Comparison of ENCODE assay signal across 8 cellular contexts in genomic region chr19:58361900-58362271, GRCh38. TPM values are rescaled to one million over a fixed set of nuclear protein-coding genes. Genes with fewer than 3 reads are reported as not detected.
DNase-seq lines count a peak whose midpoint lies in the region; ATAC-seq, FAIRE-seq and TF ChIP-seq lines count a peak whose summit lies in the region.

No MANE protein-coding gene starts in this region.

- peak overlapping the region; percentile 99 for H3K4me3 ChIP-seq in DOHH2 (ENCODE audit: low read length)
- H3K4me3 ChIP-seq in neuronal stem cell (ENCODE audit: low read length in 2 of 2) = peak overlapping the region; percentile 92 to 99

- DNase-seq in H54 (ENCODE audit: insufficient read length, low spot score) (no peak), NCI-H2029 (lab: John Stamatoyannopoulos, UW) (peak; percentile 41), fibroblast of gingiva (ENCODE audit: low read depth) (peak; percentile 54), neuronal stem cell (ENCODE audit: low spot score) (peak; percentile 61), inferior parietal cortex (ENCODE audit: extremely low spot score) (no peak)
- peak; percentile 70 for DNase-seq in activated CD8-positive, alpha-beta memory T cell treated with anti-CD3 and anti-CD28 coated beads, Interleukin-2, amount 10 ng/mL, durations not matched to agents 7 days and 5 days

- peak overlapping the region; percentile 99 for H3K9ac ChIP-seq in neuronal stem cell (ENCODE audit: low read depth, low read length, poor library complexity)

- peak overlapping the region; percentile 100 for H2AK5ac ChIP-seq in neuronal stem cell (ENCODE audit: low read depth, low read length)

- H2BK120ac ChIP-seq in neuronal stem cell (ENCODE audit: low read depth, low read length) = peak overlapping the region; percentile 99

- no peak for FAIRE-seq in H54 (lab: Jason Lieb, UNC)

- CTCF ChIA-PET in activated CD8-positive, alpha-beta memory T cell treated with anti-CD3 and anti-CD28 coated beads, Interleukin-2, amount 10 ng/mL, durations not matched to agents 7 days and 5 days (lab: Charles Lee) = interaction anchor here (1.3 to 2.4 kb wide), 7 partner anchors 14 to 178 kb away, joined by 4 to 16 read pairs (median 7); partner anchors contain the start of genes ZBTB45, ZNF274, ZNF584 and ZSCAN22

- H3K4me1 Mint-ChIP-seq in activated CD8-positive, alpha-beta memory T cell treated with anti-CD3 and anti-CD28 coated beads, Interleukin-2, amount 10 ng/mL, durations not matched to agents 7 days and 5 days = peaks cover 20% of the 10 kb centered on the region

- no peak for TF ChIP-seq CTCF in DOHH2 (IDR thresholded peaks at IDR 0.05; ENCODE audit: low read depth, low read length, poor library complexity, severe bottlenecking)

- H2BK5ac ChIP-seq in neuronal stem cell (ENCODE audit: low read length) = peak overlapping the region; percentile 99

- H3K4me1 ChIP-seq in DOHH2 (ENCODE audit: control insufficient read depth, low read length) = peaks cover 16% of the 10 kb centered on the region
- peaks cover 0 to 3% of the 10 kb centered on the region in 2 donors for H3K4me1 ChIP-seq in neuronal stem cell (ENCODE audit: control insufficient read depth in 2 of 2, insufficient read depth in 1 of 2, low read depth in 1 of 2, low read length in 2 of 2)

- H3K27me3 ChIP-seq in DOHH2 (ENCODE audit: control insufficient read depth, low read length) (peaks cover 1% of the 10 kb centered on the region; the same call in 1 of the 2 replicates), neuronal stem cell (ENCODE audit: control insufficient read depth in 3 of 3, insufficient read depth in 3 of 3, low read depth in 1 of 3, low read length in 3 of 3) (no peaks in the 10 kb centered on the region)

- H3K4me2 ChIP-seq in DOHH2 (ENCODE audit: low read length) (peak overlapping the region; percentile 99), neuronal stem cell (ENCODE audit: insufficient read depth, low read length, poor library complexity, severe bottlenecking) (peak overlapping the region; percentile 99)

- H3K4me3 Mint-ChIP-seq in activated CD8-positive, alpha-beta memory T cell treated with anti-CD3 and anti-CD28 coated beads, Interleukin-2, amount 10 ng/mL, durations not matched to agents 7 days and 5 days = peak overlapping the region; percentile 95

- H3K27ac ChIP-seq in DOHH2 (ENCODE audit: low read depth, low read length) (peak overlapping the region; percentile 63), neuronal stem cell (replicated peaks; ENCODE audit: low read length) (peak overlapping the region; percentile 95)

- peaks cover 10% of the 10 kb centered on the region for H3K79me2 ChIP-seq in DOHH2 (ENCODE audit: control insufficient read depth, low read length)

- H3K4ac ChIP-seq in neuronal stem cell (ENCODE audit: low read length) = peak overlapping the region; percentile 99

- peak overlapping the region; percentile 99 for H4K91ac ChIP-seq in neuronal stem cell (ENCODE audit: low read depth, low read length, poor library complexity)

- H3K36me3 Mint-ChIP-seq in activated CD8-positive, alpha-beta memory T cell treated with anti-CD3 and anti-CD28 coated beads, Interleukin-2, amount 10 ng/mL, durations not matched to agents 7 days and 5 days = no peaks in the 10 kb centered on the region

- no peaks in the 10 kb centered on the region for H3K9me3 Mint-ChIP-seq in activated CD8-positive, alpha-beta memory T cell treated with anti-CD3 and anti-CD28 coated beads, Interleukin-2, amount 10 ng/mL, durations not matched to agents 7 days and 5 days (ENCODE audit: low read depth)

- WGBS in neuronal stem cell (ENCODE audit: extremely low coverage in 2 of 2, insufficient read length in 2 of 2, insufficient replicate concordance in 1 of 2), 2 donors = no CpG with 5 or more reads among the region's 28 CpGs

- H3K27me3 Mint-ChIP-seq in activated CD8-positive, alpha-beta memory T cell treated with anti-CD3 and anti-CD28 coated beads, Interleukin-2, amount 10 ng/mL, durations not matched to agents 7 days and 5 days = no peaks in the 10 kb centered on the region

- peak; percentile 60 for TF ChIP-seq POLR2A in H54 (IDR thresholded peaks at IDR 0.05; ENCODE audit: low read depth, low read length)

- peaks cover 15% of the 10 kb centered on the region for H3K79me1 ChIP-seq in neuronal stem cell (ENCODE audit: low read depth, low read length)

- H2BK12ac ChIP-seq in neuronal stem cell (ENCODE audit: low read length) = peak overlapping the region; percentile 73

- H3K18ac ChIP-seq in neuronal stem cell (ENCODE audit: low read length) = peak overlapping the region; percentile 97

- peak overlapping the region; percentile 90 for H3K27ac Mint-ChIP-seq in activated CD8-positive, alpha-beta memory T cell treated with anti-CD3 and anti-CD28 coated beads, Interleukin-2, amount 10 ng/mL, durations not matched to agents 7 days and 5 days

- peak overlapping the region; percentile 99 for H3K23ac ChIP-seq in neuronal stem cell (ENCODE audit: low read depth, low read length, poor library complexity)

- no peaks in the 10 kb centered on the region for H4K20me1 ChIP-seq in DOHH2 (ENCODE audit: control insufficient read depth, insufficient read depth, low read depth, low read length)

- H3K9me2 ChIP-seq in DOHH2 (replicated peaks; ENCODE audit: control insufficient read depth, low read length) = no peaks in the 10 kb centered on the region

- ATAC-seq in activated CD8-positive, alpha-beta memory T cell treated with anti-CD3 and anti-CD28 coated beads, Interleukin-2, amount 10 ng/mL, durations not matched to agents 7 days and 5 days = peak; percentile 16
- no peak for ATAC-seq in GM18873 (IDR thresholded peaks at IDR 0.05; ENCODE audit: low FRiP score, unreplicated experiment)

- peak overlapping the region; percentile 98 for H2AFZ ChIP-seq in neuronal stem cell (ENCODE audit: low read length)

- peaks cover 3% of the 10 kb centered on the region; the same call in 1 of the 2 replicates for H3K36me3 ChIP-seq in DOHH2 (ENCODE audit: control insufficient read depth, low read length)
- H3K36me3 ChIP-seq in neuronal stem cell (replicated peaks in 1 of 2; ENCODE audit: control insufficient read depth in 2 of 2, insufficient read depth in 2 of 2, low read length in 2 of 2) = peaks cover 4 to 7% of the 10 kb centered on the region in 2 donors

- peaks cover 6% of the 10 kb centered on the region; the same call in 1 of the 2 replicates for H3F3A ChIP-seq in DOHH2 (ENCODE audit: control insufficient read depth, insufficient read depth)

- H3K9me3 ChIP-seq in DOHH2 (ENCODE audit: control insufficient read depth, insufficient read depth, low read length) = no peaks in the 10 kb centered on the region
- H3K9me3 ChIP-seq in neuronal stem cell (replicated peaks in 1 of 2; ENCODE audit: control insufficient read depth in 2 of 2, insufficient read depth in 1 of 2, low read depth in 1 of 2, low read length in 2 of 2) = no peaks in the 10 kb centered on the region

- H2BK15ac ChIP-seq in neuronal stem cell (ENCODE audit: low read length) = peak overlapping the region; percentile 81

- H3K14ac ChIP-seq in neuronal stem cell (ENCODE audit: low read length) = peak overlapping the region; percentile 98

- H4K8ac ChIP-seq in neuronal stem cell (ENCODE audit: low read depth, low read length) = peak overlapping the region; percentile 99

RNA-seq across cellular contexts. Expression of gene ZNF497, which starts 0.7 kb away (rescaled TPM):
- under 1 TPM; 0.87 to 0.91 TPM for total RNA-seq in activated CD8-positive, alpha-beta memory T cell treated with anti-CD3 and anti-CD28 coated beads, Interleukin-2, amount 10 ng/mL, durations not matched to agents 7 days and 5 days
- polyA plus RNA-seq in neuronal stem cell (2013, experiment 1 of 2) = 2.1 TPM
- polyA plus RNA-seq in neuronal stem cell (2013, experiment 2 of 2) = 2.1 TPM

RNA-seq across cellular contexts. Expression of gene A1BG, which starts 8.6 kb away (rescaled TPM):
- total RNA-seq in activated CD8-positive, alpha-beta memory T cell treated with anti-CD3 and anti-CD28 coated beads, Interleukin-2, amount 10 ng/mL, durations not matched to agents 7 days and 5 days = 10 to 100 TPM; 12.2 to 12.8 TPM
- 35.9 TPM for polyA plus RNA-seq in neuronal stem cell (2013, experiment 1 of 2)
- 29.4 TPM for polyA plus RNA-seq in neuronal stem cell (2013, experiment 2 of 2)

RNA-seq across cellular contexts. Expression of gene ZNF837, which starts 18.9 kb away (rescaled TPM):
- 1 to 10 TPM in 1 of 2 experiments, under 1 TPM in 1; 0.98 to 1.2 TPM for total RNA-seq in activated CD8-positive, alpha-beta memory T cell treated with anti-CD3 and anti-CD28 coated beads, Interleukin-2, amount 10 ng/mL, durations not matched to agents 7 days and 5 days
- 3.1 TPM for polyA plus RNA-seq in neuronal stem cell (2013, experiment 1 of 2)
- polyA plus RNA-seq in neuronal stem cell (2013, experiment 2 of 2) = 3.2 TPM

RNA-seq across cellular contexts. Expression of gene RPS5, which starts 25.2 kb away (rescaled TPM):
- total RNA-seq in activated CD8-positive, alpha-beta memory T cell treated with anti-CD3 and anti-CD28 coated beads, Interleukin-2, amount 10 ng/mL, durations not matched to agents 7 days and 5 days = 1,000 to 10,000 TPM in 1 of 2 experiments, 100 to 1,000 TPM in 1; 914 to 1,022 TPM
- polyA plus RNA-seq in neuronal stem cell (2013, experiment 1 of 2) = 1,502 TPM
- polyA plus RNA-seq in neuronal stem cell (2013, experiment 2 of 2) = 1,437 TPM

RNA-seq across cellular contexts. Expression of gene RNF225, which starts 33.6 kb away (rescaled TPM):
- under 1 TPM; 0.61 to 0.70 TPM for total RNA-seq in activated CD8-positive, alpha-beta memory T cell treated with anti-CD3 and anti-CD28 coated beads, Interleukin-2, amount 10 ng/mL, durations not matched to agents 7 days and 5 days
- polyA plus RNA-seq in neuronal stem cell (2013, experiment 1 of 2) = not detected
- 0.08 TPM for polyA plus RNA-seq in neuronal stem cell (2013, experiment 2 of 2)

Comparison
In these comparisons a context has a peak if more than half of its experiments do, and no peak if none do; other contexts are left out.
1. DNase-seq: peak in NCI-H2029 (single experiment), activated CD8-positive, alpha-beta memory T cell treated with anti-CD3 and anti-CD28 coated beads, Interleukin-2, amount 10 ng/mL, durations not matched to agents 7 days and 5 days (single experiment), fibroblast of gingiva (single experiment) and neuronal stem cell (single experiment); none in H54 (single experiment) and inferior parietal cortex (single experiment).